1 cellular context compared by ENCODE assay signal in the genomic region with DNA sequence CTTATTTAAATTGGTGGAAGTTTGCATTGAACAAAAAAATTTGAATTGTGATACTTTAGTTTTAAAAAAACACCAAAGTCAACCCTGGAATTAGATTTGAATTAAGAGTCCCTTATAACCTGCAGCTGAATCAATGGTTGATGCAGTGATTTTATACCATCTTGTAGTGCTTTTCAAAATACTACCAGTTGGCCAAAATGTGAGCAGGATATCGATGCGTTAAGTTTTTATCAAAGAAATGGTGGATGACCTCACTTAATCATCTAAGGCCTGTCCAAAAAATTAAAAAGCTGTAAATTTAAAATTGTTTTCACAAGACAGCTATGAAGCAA.
TF ChIP-seq lines count a peak whose summit lies in the region.

No MANE protein-coding gene starts in this region.

TF ChIP-seq in IMR-90, 13 proteins besides CTCF, POLR2A, EP300 and RAD21:
- TF ChIP-seq, protein P1, sequence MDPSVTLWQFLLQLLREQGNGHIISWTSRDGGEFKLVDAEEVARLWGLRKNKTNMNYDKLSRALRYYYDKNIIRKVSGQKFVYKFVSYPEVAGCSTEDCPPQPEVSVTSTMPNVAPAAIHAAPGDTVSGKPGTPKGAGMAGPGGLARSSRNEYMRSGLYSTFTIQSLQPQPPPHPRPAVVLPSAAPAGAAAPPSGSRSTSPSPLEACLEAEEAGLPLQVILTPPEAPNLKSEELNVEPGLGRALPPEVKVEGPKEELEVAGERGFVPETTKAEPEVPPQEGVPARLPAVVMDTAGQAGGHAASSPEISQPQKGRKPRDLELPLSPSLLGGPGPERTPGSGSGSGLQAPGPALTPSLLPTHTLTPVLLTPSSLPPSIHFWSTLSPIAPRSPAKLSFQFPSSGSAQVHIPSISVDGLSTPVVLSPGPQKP (IDR thresholded peaks at IDR 0.05; ENCODE audit: borderline replicate concordance, low read depth, low read length) = no peak
